Comparison of ENCODE assay signal across 1 cellular context in the genomic region with DNA sequence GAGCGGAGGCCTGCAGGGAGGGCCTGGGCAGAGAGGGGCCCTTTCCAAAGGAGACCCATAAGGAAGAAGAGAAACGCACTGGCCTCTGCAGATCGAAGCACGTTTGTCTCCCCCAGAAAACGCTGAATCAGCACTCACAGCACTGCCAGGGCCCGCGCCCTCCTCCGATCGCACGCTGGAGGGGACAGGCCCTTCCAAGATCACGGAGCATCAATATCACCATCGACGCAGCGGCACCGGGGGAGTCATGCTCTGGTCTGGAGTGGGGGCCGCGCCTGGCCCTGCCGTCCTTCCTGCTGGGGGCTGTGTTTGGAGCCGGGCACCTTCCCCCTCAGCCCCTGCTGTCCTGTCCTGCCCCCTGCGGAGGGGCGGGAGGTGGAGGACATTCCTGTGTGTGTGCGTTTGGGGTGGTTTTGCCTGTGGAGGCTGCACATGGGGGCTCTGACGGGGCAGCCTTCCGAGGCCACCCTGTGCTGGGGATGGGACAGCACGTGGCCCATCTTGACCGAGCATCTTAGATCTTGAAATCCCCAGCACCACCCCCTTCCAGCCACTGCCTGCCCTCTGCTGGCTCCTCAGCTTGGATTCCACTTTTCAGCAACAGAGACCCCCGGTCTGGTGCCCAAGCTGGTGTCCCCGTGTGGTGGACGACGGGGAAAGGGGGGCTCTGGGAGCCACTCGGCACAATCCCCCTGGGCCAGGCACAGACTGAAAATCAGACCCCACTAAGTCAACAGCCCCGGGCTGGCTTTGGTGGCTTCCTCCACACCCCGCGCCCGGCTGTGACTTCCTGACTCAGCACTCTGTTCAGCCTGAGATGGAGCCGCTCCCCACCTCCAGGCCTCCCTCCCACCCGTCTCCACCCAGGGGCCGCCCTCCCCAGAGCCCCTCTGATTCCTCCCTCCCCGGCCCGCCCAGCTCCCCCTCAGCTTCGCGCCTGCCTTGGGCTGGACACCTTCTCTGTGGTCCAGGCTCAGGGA.
A peak's percentile ranks its signal among the peaks of the same experiment; 100 is the strongest.
TF ChIP-seq lines count a peak whose summit lies in the region.

No MANE protein-coding gene starts in this region.

TF ChIP-seq in WTC11, 78 proteins besides CTCF, POLR2A, EP300 and RAD21 (continued from another document):
- TF ChIP-seq, protein P1, sequence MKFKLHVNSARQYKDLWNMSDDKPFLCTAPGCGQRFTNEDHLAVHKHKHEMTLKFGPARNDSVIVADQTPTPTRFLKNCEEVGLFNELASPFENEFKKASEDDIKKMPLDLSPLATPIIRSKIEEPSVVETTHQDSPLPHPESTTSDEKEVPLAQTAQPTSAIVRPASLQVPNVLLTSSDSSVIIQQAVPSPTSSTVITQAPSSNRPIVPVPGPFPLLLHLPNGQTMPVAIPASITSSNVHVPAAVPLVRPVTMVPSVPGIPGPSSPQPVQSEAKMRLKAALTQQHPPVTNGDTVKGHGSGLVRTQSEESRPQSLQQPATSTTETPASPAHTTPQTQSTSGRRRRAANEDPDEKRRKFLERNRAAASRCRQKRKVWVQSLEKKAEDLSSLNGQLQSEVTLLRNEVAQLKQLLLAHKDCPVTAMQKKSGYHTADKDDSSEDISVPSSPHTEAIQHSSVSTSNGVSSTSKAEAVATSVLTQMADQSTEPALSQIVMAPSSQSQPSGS (CRISPR knock-in tag; IDR thresholded peaks at IDR 0.05; ENCODE audit: borderline replicate concordance, low read depth), result no peak
- TF ChIP-seq, protein P2, sequence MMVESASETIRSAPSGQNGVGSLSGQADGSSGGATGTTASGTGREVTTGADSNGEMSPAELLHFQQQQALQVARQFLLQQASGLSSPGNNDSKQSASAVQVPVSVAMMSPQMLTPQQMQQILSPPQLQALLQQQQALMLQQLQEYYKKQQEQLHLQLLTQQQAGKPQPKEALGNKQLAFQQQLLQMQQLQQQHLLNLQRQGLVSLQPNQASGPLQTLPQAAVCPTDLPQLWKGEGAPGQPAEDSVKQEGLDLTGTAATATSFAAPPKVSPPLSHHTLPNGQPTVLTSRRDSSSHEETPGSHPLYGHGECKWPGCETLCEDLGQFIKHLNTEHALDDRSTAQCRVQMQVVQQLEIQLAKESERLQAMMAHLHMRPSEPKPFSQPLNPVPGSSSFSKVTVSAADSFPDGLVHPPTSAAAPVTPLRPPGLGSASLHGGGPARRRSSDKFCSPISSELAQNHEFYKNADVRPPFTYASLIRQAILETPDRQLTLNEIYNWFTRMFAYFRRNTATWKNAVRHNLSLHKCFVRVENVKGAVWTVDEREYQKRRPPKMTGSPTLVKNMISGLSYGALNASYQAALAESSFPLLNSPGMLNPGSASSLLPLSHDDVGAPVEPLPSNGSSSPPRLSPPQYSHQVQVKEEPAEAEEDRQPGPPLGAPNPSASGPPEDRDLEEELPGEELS (CRISPR knock-in tag; IDR thresholded peaks at IDR 0.05), result peak; percentile 61; the same call in 1 of the 2 replicates
- TF ChIP-seq, protein P3, sequence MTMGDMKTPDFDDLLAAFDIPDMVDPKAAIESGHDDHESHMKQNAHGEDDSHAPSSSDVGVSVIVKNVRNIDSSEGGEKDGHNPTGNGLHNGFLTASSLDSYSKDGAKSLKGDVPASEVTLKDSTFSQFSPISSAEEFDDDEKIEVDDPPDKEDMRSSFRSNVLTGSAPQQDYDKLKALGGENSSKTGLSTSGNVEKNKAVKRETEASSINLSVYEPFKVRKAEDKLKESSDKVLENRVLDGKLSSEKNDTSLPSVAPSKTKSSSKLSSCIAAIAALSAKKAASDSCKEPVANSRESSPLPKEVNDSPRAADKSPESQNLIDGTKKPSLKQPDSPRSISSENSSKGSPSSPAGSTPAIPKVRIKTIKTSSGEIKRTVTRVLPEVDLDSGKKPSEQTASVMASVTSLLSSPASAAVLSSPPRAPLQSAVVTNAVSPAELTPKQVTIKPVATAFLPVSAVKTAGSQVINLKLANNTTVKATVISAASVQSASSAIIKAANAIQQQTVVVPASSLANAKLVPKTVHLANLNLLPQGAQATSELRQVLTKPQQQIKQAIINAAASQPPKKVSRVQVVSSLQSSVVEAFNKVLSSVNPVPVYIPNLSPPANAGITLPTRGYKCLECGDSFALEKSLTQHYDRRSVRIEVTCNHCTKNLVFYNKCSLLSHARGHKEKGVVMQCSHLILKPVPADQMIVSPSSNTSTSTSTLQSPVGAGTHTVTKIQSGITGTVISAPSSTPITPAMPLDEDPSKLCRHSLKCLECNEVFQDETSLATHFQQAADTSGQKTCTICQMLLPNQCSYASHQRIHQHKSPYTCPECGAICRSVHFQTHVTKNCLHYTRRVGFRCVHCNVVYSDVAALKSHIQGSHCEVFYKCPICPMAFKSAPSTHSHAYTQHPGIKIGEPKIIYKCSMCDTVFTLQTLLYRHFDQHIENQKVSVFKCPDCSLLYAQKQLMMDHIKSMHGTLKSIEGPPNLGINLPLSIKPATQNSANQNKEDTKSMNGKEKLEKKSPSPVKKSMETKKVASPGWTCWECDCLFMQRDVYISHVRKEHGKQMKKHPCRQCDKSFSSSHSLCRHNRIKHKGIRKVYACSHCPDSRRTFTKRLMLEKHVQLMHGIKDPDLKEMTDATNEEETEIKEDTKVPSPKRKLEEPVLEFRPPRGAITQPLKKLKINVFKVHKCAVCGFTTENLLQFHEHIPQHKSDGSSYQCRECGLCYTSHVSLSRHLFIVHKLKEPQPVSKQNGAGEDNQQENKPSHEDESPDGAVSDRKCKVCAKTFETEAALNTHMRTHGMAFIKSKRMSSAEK (CRISPR knock-in tag; IDR thresholded peaks at IDR 0.05; ENCODE audit: borderline replicate concordance), result no peak
- TF ChIP-seq HMGA2 (CRISPR knock-in tag; IDR thresholded peaks at IDR 0.05), result no peak
- TF ChIP-seq, protein P4, sequence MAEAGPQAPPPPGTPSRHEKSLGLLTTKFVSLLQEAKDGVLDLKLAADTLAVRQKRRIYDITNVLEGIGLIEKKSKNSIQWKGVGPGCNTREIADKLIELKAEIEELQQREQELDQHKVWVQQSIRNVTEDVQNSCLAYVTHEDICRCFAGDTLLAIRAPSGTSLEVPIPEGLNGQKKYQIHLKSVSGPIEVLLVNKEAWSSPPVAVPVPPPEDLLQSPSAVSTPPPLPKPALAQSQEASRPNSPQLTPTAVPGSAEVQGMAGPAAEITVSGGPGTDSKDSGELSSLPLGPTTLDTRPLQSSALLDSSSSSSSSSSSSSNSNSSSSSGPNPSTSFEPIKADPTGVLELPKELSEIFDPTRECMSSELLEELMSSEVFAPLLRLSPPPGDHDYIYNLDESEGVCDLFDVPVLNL (CRISPR knock-in tag; IDR thresholded peaks at IDR 0.05; ENCODE audit: borderline replicate concordance, low read depth), result no peak
- TF ChIP-seq, protein P5, sequence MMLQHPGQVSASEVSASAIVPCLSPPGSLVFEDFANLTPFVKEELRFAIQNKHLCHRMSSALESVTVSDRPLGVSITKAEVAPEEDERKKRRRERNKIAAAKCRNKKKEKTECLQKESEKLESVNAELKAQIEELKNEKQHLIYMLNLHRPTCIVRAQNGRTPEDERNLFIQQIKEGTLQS (CRISPR knock-in tag; conservative IDR thresholded peaks at IDR 0.05), result no peak
- TF ChIP-seq SP1 (CRISPR knock-in tag; conservative IDR thresholded peaks at IDR 0.05), result 0 out of 2 replicates have a peak, but pooled peaks have one; percentile 25
- TF ChIP-seq USF2 (CRISPR knock-in tag; IDR thresholded peaks at IDR 0.05), result peak; percentile 54
- TF ChIP-seq ZNF121 (CRISPR knock-in tag; IDR thresholded peaks at IDR 0.05), result peak; percentile 80
- TF ChIP-seq GTF2I (CRISPR knock-in tag; conservative IDR thresholded peaks at IDR 0.05), result no peak
- TF ChIP-seq NFE2L1 (CRISPR knock-in tag; IDR thresholded peaks at IDR 0.05), result peak; percentile 71; the same call in 1 of the 2 replicates
- TF ChIP-seq, protein P6, sequence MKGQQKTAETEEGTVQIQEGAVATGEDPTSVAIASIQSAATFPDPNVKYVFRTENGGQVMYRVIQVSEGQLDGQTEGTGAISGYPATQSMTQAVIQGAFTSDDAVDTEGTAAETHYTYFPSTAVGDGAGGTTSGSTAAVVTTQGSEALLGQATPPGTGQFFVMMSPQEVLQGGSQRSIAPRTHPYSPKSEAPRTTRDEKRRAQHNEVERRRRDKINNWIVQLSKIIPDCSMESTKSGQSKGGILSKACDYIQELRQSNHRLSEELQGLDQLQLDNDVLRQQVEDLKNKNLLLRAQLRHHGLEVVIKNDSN (CRISPR knock-in tag; IDR thresholded peaks at IDR 0.05), result peak; percentile 69; the same call in 1 of the 2 replicates
- TF ChIP-seq E2F5 (CRISPR knock-in tag; IDR thresholded peaks at IDR 0.05), result peak; percentile 33
- no peak for TF ChIP-seq TCF7 (CRISPR knock-in tag; IDR thresholded peaks at IDR 0.05; ENCODE audit: low read depth)
- TF ChIP-seq IRF1 (CRISPR knock-in tag; IDR thresholded peaks at IDR 0.05), result no peak
- TF ChIP-seq, protein P7, sequence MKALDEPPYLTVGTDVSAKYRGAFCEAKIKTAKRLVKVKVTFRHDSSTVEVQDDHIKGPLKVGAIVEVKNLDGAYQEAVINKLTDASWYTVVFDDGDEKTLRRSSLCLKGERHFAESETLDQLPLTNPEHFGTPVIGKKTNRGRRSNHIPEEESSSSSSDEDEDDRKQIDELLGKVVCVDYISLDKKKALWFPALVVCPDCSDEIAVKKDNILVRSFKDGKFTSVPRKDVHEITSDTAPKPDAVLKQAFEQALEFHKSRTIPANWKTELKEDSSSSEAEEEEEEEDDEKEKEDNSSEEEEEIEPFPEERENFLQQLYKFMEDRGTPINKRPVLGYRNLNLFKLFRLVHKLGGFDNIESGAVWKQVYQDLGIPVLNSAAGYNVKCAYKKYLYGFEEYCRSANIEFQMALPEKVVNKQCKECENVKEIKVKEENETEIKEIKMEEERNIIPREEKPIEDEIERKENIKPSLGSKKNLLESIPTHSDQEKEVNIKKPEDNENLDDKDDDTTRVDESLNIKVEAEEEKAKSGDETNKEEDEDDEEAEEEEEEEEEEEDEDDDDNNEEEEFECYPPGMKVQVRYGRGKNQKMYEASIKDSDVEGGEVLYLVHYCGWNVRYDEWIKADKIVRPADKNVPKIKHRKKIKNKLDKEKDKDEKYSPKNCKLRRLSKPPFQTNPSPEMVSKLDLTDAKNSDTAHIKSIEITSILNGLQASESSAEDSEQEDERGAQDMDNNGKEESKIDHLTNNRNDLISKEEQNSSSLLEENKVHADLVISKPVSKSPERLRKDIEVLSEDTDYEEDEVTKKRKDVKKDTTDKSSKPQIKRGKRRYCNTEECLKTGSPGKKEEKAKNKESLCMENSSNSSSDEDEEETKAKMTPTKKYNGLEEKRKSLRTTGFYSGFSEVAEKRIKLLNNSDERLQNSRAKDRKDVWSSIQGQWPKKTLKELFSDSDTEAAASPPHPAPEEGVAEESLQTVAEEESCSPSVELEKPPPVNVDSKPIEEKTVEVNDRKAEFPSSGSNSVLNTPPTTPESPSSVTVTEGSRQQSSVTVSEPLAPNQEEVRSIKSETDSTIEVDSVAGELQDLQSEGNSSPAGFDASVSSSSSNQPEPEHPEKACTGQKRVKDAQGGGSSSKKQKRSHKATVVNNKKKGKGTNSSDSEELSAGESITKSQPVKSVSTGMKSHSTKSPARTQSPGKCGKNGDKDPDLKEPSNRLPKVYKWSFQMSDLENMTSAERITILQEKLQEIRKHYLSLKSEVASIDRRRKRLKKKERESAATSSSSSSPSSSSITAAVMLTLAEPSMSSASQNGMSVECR (CRISPR knock-in tag; IDR thresholded peaks at IDR 0.05; ENCODE audit: borderline replicate concordance), result peak; percentile 63; the same call in 1 of the 2 replicates
- no peak; the same call in 1 of the 2 replicates for TF ChIP-seq KAT7 (CRISPR knock-in tag; IDR thresholded peaks at IDR 0.05; ENCODE audit: borderline replicate concordance)
- TF ChIP-seq TEAD1 (CRISPR knock-in tag; IDR thresholded peaks at IDR 0.05), result 0 out of 2 replicates have a peak, but pooled peaks have one; percentile 24
